9 cellular contexts compared by ENCODE assay signal in genomic region chr7:140641532-140642191, GRCh38. TPM values are rescaled to one million over a fixed set of nuclear protein-coding genes. Genes with fewer than 3 reads are reported as not detected.
A peak's percentile ranks its signal among the peaks of the same experiment; 100 is the strongest.
DNase-seq lines count a peak whose midpoint lies in the region; ATAC-seq and TF ChIP-seq lines count a peak whose summit lies in the region.
"Had no signal": no experiment of that assay in that cellular context is flagged by ENCODE, and none has a peak within 500 bp of the region (broad histone marks: within the 10 kb centered on the region; RNA-seq: fewer than 3 reads in every experiment).

No MANE protein-coding gene starts in this region.

- no peak for ATAC-seq in activated T-helper 17 cell treated with anti-CD3 and anti-CD28 coated beads, Interleukin-2, amount 50 U/mL, for 72 hours (replicated peaks)
- no peak for ATAC-seq in HG02678 (IDR thresholded peaks at IDR 0.05; ENCODE audit: unreplicated experiment)
- no peak for ATAC-seq in stimulated activated naive B cell treated with anti-CD40 and anti-IgM and Interleukin-4, amounts not matched to agents 10 μg/mL and 1 μg/mL and 100 μg/mL, for 72 hours (replicated peaks)

- POLR2A ChIA-PET in HEK293 (lab: Yijun Ruan, JAX), result interaction anchor here (0.8 to 1.2 kb wide), 4 partner anchors 10 to 162 kb away, joined by 4 to 7 read pairs (median 4); partner anchors contain the start of gene MKRN1

- no peak overlapping the region for H3K27ac ChIP-seq in HEK293 (ENCODE audit: extremely low read depth, low read depth, low read length)

- TF ChIP-seq CTCF in HEK293 (tag by site-specific recombination; IDR thresholded peaks at IDR 0.05) (no peak), retinal pigment epithelial cell (conservative IDR thresholded peaks at IDR 0.05; ENCODE audit: low read depth, low read length) (no peak)

- DNase-seq in retinal pigment epithelial cell (ENCODE audit: low read depth) (no peak), AG08396 (ENCODE audit: low spot score) (no peak), NCI-H69 (lab: John Stamatoyannopoulos, UW) (no peak)
- no peak for DNase-seq in stimulated activated naive B cell treated with anti-CD40 and anti-IgM and Interleukin-4, amounts not matched to agents 10 μg/mL and 1 μg/mL and 100 μg/mL, for 72 hours
- DNase-seq: NCI-H446 had no signal

- no peaks in the 10 kb centered on the region for H3K4me1 ChIP-seq in HEK293 (ENCODE audit: control insufficient read depth, insufficient read depth, low read length)

- H3K4me1 Mint-ChIP-seq in activated T-helper 17 cell treated with anti-CD3 and anti-CD28 coated beads, Interleukin-2, amount 50 U/mL, for 72 hours, result peaks cover 10% of the 10 kb centered on the region
- peaks cover 19 to 27% of the 10 kb centered on the region in 2 donors for H3K4me1 Mint-ChIP-seq in stimulated activated naive B cell treated with anti-CD40 and anti-IgM and Interleukin-4, amounts not matched to agents 10 μg/mL and 1 μg/mL and 100 μg/mL, for 72 hours

- H3K4me3 ChIP-seq in HEK293 (ENCODE audit: low read depth, low read length) (no peak overlapping the region), iPS-18c (ENCODE audit: insufficient read depth, low read depth, low read length) (peak overlapping the region; percentile 76; the same call in 1 of the 2 replicates), retinal pigment epithelial cell (ENCODE audit: low read length) (peak overlapping the region; percentile 52)

- H3K27me3 Mint-ChIP-seq in activated T-helper 17 cell treated with anti-CD3 and anti-CD28 coated beads, Interleukin-2, amount 50 U/mL, for 72 hours, result peaks cover 54% of the 10 kb centered on the region
- H3K27me3 Mint-ChIP-seq in stimulated activated naive B cell treated with anti-CD40 and anti-IgM and Interleukin-4, amounts not matched to agents 10 μg/mL and 1 μg/mL and 100 μg/mL, for 72 hours, result peaks cover 51 to 61% of the 10 kb centered on the region in 2 donors

- H3K27ac Mint-ChIP-seq in activated T-helper 17 cell treated with anti-CD3 and anti-CD28 coated beads, Interleukin-2, amount 50 U/mL, for 72 hours, result no peak overlapping the region
- no peak overlapping the region for H3K27ac Mint-ChIP-seq in stimulated activated naive B cell treated with anti-CD40 and anti-IgM and Interleukin-4, amounts not matched to agents 10 μg/mL and 1 μg/mL and 100 μg/mL, for 72 hours

- no peaks in the 10 kb centered on the region for H3K36me3 Mint-ChIP-seq in activated T-helper 17 cell treated with anti-CD3 and anti-CD28 coated beads, Interleukin-2, amount 50 U/mL, for 72 hours (ENCODE audit: low read depth)
- peaks cover 0 to 3% of the 10 kb centered on the region in 2 donors for H3K36me3 Mint-ChIP-seq in stimulated activated naive B cell treated with anti-CD40 and anti-IgM and Interleukin-4, amounts not matched to agents 10 μg/mL and 1 μg/mL and 100 μg/mL, for 72 hours

- no peaks in the 10 kb centered on the region for H3K9me3 Mint-ChIP-seq in activated T-helper 17 cell treated with anti-CD3 and anti-CD28 coated beads, Interleukin-2, amount 50 U/mL, for 72 hours
- H3K9me3 Mint-ChIP-seq in stimulated activated naive B cell treated with anti-CD40 and anti-IgM and Interleukin-4, amounts not matched to agents 10 μg/mL and 1 μg/mL and 100 μg/mL, for 72 hours, result no peaks in the 10 kb centered on the region

- no peaks in the 10 kb centered on the region for H3K36me3 ChIP-seq in HEK293 (ENCODE audit: control insufficient read depth in 2 of 2, insufficient read depth in 1 of 2, low read length in 2 of 2)

- H3K9me3 ChIP-seq in HEK293 (ENCODE audit: control insufficient read depth, insufficient read depth, low read depth, low read length) (no peaks in the 10 kb centered on the region), iPS-18c (ENCODE audit: control insufficient read depth, insufficient read depth, low read length) (no peaks in the 10 kb centered on the region)

- peak overlapping the region; percentile 5 for H3K4me3 Mint-ChIP-seq in activated T-helper 17 cell treated with anti-CD3 and anti-CD28 coated beads, Interleukin-2, amount 50 U/mL, for 72 hours
- peak overlapping the region in 1 of 2 donors; percentile 53 for H3K4me3 Mint-ChIP-seq in stimulated activated naive B cell treated with anti-CD40 and anti-IgM and Interleukin-4, amounts not matched to agents 10 μg/mL and 1 μg/mL and 100 μg/mL, for 72 hours

- CTCF ChIA-PET in HEK293 (lab: Yijun Ruan, JAX), result interaction anchor here (0.5 to 2.2 kb wide), 6 partner anchors 11 to 789 kb away, joined by 3 to 8 read pairs (median 4); no protein-coding TSS in a partner anchor

TF ChIP-seq in HEK293, 187 proteins besides CTCF, POLR2A, EP300 and RAD21 (continues in another document):
- TF ChIP-seq, protein P1, sequence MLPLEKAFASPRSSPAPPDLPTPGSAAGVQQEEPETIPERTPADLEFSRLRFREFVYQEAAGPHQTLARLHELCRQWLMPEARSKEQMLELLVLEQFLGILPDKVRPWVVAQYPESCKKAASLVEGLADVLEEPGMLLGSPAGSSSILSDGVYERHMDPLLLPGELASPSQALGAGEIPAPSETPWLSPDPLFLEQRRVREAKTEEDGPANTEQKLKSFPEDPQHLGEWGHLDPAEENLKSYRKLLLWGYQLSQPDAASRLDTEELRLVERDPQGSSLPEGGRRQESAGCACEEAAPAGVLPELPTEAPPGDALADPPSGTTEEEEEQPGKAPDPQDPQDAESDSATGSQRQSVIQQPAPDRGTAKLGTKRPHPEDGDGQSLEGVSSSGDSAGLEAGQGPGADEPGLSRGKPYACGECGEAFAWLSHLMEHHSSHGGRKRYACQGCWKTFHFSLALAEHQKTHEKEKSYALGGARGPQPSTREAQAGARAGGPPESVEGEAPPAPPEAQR (tag by site-specific recombination; IDR thresholded peaks at IDR 0.05), result no peak
- no peak for TF ChIP-seq ZNF341 (tag by site-specific recombination; IDR thresholded peaks at IDR 0.05; ENCODE audit: low read depth)
- no peak for TF ChIP-seq ZSCAN5A (tag by site-specific recombination; IDR thresholded peaks at IDR 0.05)
- TF ChIP-seq PRDM1 (tag by site-specific recombination; IDR thresholded peaks at IDR 0.05), result peak; percentile 80
- TF ChIP-seq PRDM4 (tag by site-specific recombination; IDR thresholded peaks at IDR 0.05), result peak; percentile 41; the same call in 1 of the 2 replicates
- no peak for TF ChIP-seq YY2 (tag by site-specific recombination; IDR thresholded peaks at IDR 0.05)
- TF ChIP-seq ZNF155 (tag by site-specific recombination; IDR thresholded peaks at IDR 0.05), result no peak
- TF ChIP-seq ZNF24 (tag by site-specific recombination; IDR thresholded peaks at IDR 0.05), result no peak
- TF ChIP-seq, protein P2, sequence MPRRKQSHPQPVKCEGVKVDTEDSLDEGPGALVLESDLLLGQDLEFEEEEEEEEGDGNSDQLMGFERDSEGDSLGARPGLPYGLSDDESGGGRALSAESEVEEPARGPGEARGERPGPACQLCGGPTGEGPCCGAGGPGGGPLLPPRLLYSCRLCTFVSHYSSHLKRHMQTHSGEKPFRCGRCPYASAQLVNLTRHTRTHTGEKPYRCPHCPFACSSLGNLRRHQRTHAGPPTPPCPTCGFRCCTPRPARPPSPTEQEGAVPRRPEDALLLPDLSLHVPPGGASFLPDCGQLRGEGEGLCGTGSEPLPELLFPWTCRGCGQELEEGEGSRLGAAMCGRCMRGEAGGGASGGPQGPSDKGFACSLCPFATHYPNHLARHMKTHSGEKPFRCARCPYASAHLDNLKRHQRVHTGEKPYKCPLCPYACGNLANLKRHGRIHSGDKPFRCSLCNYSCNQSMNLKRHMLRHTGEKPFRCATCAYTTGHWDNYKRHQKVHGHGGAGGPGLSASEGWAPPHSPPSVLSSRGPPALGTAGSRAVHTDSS (tag by site-specific recombination; IDR thresholded peaks at IDR 0.05), result 0 out of 2 replicates have a peak, but pooled peaks have one; percentile 11
- TF ChIP-seq ZNF76 (tag by site-specific recombination; IDR thresholded peaks at IDR 0.05; ENCODE audit: borderline replicate concordance, low read depth), result no peak
- TF ChIP-seq ZNF391 (tag by site-specific recombination; IDR thresholded peaks at IDR 0.05; ENCODE audit: borderline replicate concordance, low read depth), result no peak
- no peak for TF ChIP-seq GLIS1 (tag by site-specific recombination; IDR thresholded peaks at IDR 0.05)
- TF ChIP-seq ZNF354C (tag by site-specific recombination; IDR thresholded peaks at IDR 0.05; ENCODE audit: borderline replicate concordance, low read depth), result no peak
- TF ChIP-seq KLF9 (tag by site-specific recombination; IDR thresholded peaks at IDR 0.05; ENCODE audit: low read depth), result no peak

RNA-seq across cellular contexts. Expression of gene DENND2A, which starts 1.0 kb away (rescaled TPM):
- not detected for total RNA-seq in activated T-helper 17 cell treated with anti-CD3 and anti-CD28 coated beads, Interleukin-2, amount 50 U/mL, for 72 hours

RNA-seq across cellular contexts. Expression of gene ADCK2, which starts 31.1 kb away (rescaled TPM):
- 10 to 100 TPM; 16.6 to 28.4 TPM for total RNA-seq in activated T-helper 17 cell treated with anti-CD3 and anti-CD28 coated beads, Interleukin-2, amount 50 U/mL, for 72 hours

RNA-seq across cellular contexts. Expression of gene NDUFB2, which starts 54.8 kb away (rescaled TPM):
- total RNA-seq in activated T-helper 17 cell treated with anti-CD3 and anti-CD28 coated beads, Interleukin-2, amount 50 U/mL, for 72 hours, result 100 to 1,000 TPM in 1 of 2 donors, 10 to 100 TPM in 1; 92.7 to 215 TPM
